Comparison of ENCODE assay signal across 40 cellular contexts in genomic region chr11:66497206-66497605, GRCh38. TPM values are rescaled to one million over a fixed set of nuclear protein-coding genes. Genes with fewer than 3 reads are reported as not detected.
"Had no signal": no experiment of that assay in that cellular context is flagged by ENCODE, and none has a peak within 500 bp of the region (broad histone marks: within the 10 kb centered on the region; RNA-seq: fewer than 3 reads in every experiment).

No MANE protein-coding gene starts in this region.

- H3K9me3 ChIP-seq: MG63 had no signal

- H3K4me3 ChIP-seq: MG63 had no signal

- DNase-seq: Karpas-422, Kasumi-1, MG63, MM.1S, MV-4-11, NCI-H1048, NCI-H1092, NCI-H1092 treated with DMSO at 0.1 percent for 48 hours, NCI-H1105, NCI-H1105 treated with DMSO at 0.1 percent for 48 hours, NCI-H1417, NCI-H1417 treated with DMSO at 0.1 percent for 48 hours, NCI-H1436, NCI-H1436 treated with DMSO at 0.1 percent for 48 hours, NCI-H146, NCI-H1694, NCI-H1694 treated with DMSO at 0.1 percent for 48 hours, NCI-H187, NCI-H187 treated with DMSO at 0.1 percent for 48 hours, NCI-H1930, NCI-H2029, NCI-H2029 treated with DMSO at 0.1 percent for 48 hours, NCI-H2081, NCI-H2081 treated with DMSO at 0.1 percent for 48 hours, NCI-H2107, NCI-H2171, NCI-H2171 treated with DMSO at 0.1 percent for 48 hours, NCI-H2227 treated with DMSO at 0.1 percent for 48 hours, NCI-H226, NCI-H345, NCI-H446, NCI-H446 treated with DMSO at 0.1 percent for 48 hours, NCI-H510A, NCI-H510A treated with DMSO at 0.1 percent for 48 hours, NCI-H524, NCI-H524 treated with DMSO at 0.1 percent for 48 hours had no signal

- H3K27me3 ChIP-seq: MG63 had no signal

RNA-seq across cellular contexts. Expression of gene ACTN3, which starts 49.5 kb away (rescaled TPM):
- total RNA-seq: LHCN-M2, M059J, MCF 10A, NCI-H460 had no signal
